In the genomic region with DNA sequence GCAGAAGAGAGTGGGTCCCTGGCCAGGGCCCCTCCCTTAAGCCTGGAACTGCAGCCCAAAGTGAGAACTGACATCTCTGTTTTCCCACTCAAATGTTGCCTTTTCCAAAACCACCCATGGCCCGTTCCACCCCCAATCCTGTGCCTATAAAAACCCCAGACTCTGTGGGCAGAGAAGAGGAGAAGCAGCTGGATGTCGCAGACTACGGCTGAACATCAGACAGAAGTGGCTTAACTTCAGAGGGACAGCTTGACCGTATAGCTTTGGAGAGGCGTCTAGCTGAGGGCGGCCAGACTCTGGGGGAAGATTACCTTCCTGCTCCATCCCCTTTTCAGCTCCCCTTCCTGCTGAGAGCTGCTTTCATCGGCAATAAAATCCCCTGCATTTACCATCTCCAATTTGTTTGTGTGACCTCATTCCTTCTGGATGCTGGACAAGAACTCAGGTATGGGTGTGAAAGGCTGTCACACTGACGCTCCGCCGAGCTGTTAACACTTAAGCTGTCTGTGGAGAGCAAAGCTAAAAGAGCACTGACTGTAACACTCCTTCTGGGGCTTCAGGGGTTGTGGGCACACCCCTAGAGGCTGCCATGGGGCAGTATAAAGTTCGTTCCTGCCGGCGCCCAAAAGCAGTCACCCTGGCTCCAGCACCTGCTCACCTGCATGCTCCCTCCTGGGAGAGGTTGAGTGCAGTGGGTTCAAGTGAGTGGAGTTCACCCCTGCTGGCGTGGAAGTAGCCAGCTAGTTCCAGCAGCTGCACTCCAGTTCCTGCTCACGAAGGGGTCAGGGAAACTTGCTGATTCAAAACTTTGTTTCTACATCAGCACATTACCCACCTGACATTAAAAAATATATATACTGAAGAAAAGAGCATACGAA, we compare ENCODE assay signal across 1 cellular context.
TF ChIP-seq lines count a peak whose summit lies in the region.

No MANE protein-coding gene starts in this region.

TF ChIP-seq in HEK293, 187 proteins besides CTCF, POLR2A, EP300 and RAD21 (continued from another document and continues in another):
- TF ChIP-seq, protein P1, sequence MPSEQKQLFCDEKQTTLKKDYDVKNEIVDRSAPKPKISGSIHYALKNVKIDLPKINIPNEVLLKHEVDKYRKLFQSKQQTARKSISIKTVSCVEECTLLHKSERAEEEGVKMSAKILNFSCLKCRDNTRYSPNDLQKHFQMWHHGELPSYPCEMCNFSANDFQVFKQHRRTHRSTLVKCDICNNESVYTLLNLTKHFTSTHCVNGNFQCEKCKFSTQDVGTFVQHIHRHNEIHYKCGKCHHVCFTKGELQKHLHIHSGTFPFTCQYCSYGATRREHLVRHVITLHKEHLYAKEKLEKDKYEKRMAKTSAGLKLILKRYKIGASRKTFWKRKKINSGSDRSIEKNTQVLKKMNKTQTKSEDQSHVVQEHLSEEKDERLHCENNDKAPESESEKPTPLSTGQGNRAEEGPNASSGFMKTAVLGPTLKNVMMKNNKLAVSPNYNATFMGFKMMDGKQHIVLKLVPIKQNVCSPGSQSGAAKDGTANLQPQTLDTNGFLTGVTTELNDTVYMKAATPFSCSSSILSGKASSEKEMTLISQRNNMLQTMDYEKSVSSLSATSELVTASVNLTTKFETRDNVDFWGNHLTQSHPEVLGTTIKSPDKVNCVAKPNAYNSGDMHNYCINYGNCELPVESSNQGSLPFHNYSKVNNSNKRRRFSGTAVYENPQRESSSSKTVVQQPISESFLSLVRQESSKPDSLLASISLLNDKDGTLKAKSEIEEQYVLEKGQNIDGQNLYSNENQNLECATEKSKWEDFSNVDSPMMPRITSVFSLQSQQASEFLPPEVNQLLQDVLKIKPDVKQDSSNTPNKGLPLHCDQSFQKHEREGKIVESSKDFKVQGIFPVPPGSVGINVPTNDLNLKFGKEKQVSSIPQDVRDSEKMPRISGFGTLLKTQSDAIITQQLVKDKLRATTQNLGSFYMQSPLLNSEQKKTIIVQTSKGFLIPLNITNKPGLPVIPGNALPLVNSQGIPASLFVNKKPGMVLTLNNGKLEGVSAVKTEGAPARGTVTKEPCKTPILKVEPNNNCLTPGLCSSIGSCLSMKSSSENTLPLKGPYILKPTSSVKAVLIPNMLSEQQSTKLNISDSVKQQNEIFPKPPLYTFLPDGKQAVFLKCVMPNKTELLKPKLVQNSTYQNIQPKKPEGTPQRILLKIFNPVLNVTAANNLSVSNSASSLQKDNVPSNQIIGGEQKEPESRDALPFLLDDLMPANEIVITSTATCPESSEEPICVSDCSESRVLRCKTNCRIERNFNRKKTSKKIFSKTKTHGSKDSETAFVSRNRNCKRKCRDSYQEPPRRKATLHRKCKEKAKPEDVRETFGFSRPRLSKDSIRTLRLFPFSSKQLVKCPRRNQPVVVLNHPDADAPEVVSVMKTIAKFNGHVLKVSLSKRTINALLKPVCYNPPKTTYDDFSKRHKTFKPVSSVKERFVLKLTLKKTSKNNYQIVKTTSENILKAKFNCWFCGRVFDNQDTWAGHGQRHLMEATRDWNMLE (tag by site-specific recombination; conservative IDR thresholded peaks at IDR 0.05; ENCODE audit: low read depth), result no peak; the same call in 1 of the 2 replicates
- TF ChIP-seq, protein P2, sequence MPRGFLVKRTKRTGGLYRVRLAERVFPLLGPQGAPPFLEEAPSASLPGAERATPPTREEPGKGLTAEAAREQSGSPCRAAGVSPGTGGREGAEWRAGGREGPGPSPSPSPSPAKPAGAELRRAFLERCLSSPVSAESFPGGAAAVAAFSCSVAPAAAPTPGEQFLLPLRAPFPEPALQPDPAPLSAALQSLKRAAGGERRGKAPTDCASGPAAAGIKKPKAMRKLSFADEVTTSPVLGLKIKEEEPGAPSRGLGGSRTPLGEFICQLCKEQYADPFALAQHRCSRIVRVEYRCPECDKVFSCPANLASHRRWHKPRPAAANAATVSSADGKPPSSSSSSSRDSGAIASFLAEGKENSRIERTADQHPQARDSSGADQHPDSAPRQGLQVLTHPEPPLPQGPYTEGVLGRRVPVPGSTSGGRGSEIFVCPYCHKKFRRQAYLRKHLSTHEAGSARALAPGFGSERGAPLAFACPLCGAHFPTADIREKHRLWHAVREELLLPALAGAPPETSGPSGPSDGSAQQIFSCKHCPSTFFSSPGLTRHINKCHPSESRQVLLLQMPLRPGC (tag by site-specific recombination; IDR thresholded peaks at IDR 0.05), result no peak
- TF ChIP-seq ZFP69B (tag by site-specific recombination; IDR thresholded peaks at IDR 0.05) (peak; percentile 60; the same call in 1 of the 2 replicates), OSR2 (tag by site-specific recombination; IDR thresholded peaks at IDR 0.05) (peak; percentile 71), ZNF747 (tag by site-specific recombination; IDR thresholded peaks at IDR 0.05) (no peak), GLIS1 (tag by site-specific recombination; IDR thresholded peaks at IDR 0.05) (no peak), ZFP37 (tag by site-specific recombination; IDR thresholded peaks at IDR 0.05) (no peak), ZNF600 (tag by site-specific recombination; IDR thresholded peaks at IDR 0.05) (peak; percentile 83), HOXD13 (CRISPR knock-in tag; IDR thresholded peaks at IDR 0.05; ENCODE audit: borderline replicate concordance) (no peak), SP2 (tag by site-specific recombination; IDR thresholded peaks at IDR 0.05) (no peak), RBAK (tag by site-specific recombination; IDR thresholded peaks at IDR 0.05) (no peak), ZNF561 (tag by site-specific recombination; IDR thresholded peaks at IDR 0.05; ENCODE audit: borderline replicate concordance) (no peak), ZNF768 (tag by site-specific recombination; IDR thresholded peaks at IDR 0.05) (no peak), ZXDB (tag by site-specific recombination; IDR thresholded peaks at IDR 0.05) (no peak; the same call in 1 of the 2 replicates), ZBTB1 (tag by site-specific recombination; IDR thresholded peaks at IDR 0.05) (no peak), ZNF10 (tag by site-specific recombination; IDR thresholded peaks at IDR 0.05) (0 out of 2 replicates have a peak, but pooled peaks have one; percentile 19), SETDB1 (IDR thresholded peaks at IDR 0.05; ENCODE audit: insufficient read length, low read length) (no peak), ZNF555 (tag by site-specific recombination; conservative IDR thresholded peaks at IDR 0.05) (no peak), KLF16 (tag by site-specific recombination; IDR thresholded peaks at IDR 0.05) (no peak; the same call in 1 of the 2 replicates), FEZF1 (tag by site-specific recombination; IDR thresholded peaks at IDR 0.05) (peak; percentile 19; the same call in 1 of the 2 replicates), ZNF654 (tag by site-specific recombination; IDR thresholded peaks at IDR 0.05; ENCODE audit: low read depth) (no peak), ZBTB21 (tag by site-specific recombination; IDR thresholded peaks at IDR 0.05) (peak; percentile 65), ZNF514 (tag by site-specific recombination; IDR thresholded peaks at IDR 0.05) (no peak), ZNF132 (tag by site-specific recombination; IDR thresholded peaks at IDR 0.05; ENCODE audit: borderline replicate concordance) (no peak), HOXC10 (CRISPR knock-in tag; IDR thresholded peaks at IDR 0.05) (no peak), ZNF792 (tag by site-specific recombination; IDR thresholded peaks at IDR 0.05) (no peak), ZNF585B (tag by site-specific recombination; IDR thresholded peaks at IDR 0.05) (no peak)
- TF ChIP-seq, protein P3, sequence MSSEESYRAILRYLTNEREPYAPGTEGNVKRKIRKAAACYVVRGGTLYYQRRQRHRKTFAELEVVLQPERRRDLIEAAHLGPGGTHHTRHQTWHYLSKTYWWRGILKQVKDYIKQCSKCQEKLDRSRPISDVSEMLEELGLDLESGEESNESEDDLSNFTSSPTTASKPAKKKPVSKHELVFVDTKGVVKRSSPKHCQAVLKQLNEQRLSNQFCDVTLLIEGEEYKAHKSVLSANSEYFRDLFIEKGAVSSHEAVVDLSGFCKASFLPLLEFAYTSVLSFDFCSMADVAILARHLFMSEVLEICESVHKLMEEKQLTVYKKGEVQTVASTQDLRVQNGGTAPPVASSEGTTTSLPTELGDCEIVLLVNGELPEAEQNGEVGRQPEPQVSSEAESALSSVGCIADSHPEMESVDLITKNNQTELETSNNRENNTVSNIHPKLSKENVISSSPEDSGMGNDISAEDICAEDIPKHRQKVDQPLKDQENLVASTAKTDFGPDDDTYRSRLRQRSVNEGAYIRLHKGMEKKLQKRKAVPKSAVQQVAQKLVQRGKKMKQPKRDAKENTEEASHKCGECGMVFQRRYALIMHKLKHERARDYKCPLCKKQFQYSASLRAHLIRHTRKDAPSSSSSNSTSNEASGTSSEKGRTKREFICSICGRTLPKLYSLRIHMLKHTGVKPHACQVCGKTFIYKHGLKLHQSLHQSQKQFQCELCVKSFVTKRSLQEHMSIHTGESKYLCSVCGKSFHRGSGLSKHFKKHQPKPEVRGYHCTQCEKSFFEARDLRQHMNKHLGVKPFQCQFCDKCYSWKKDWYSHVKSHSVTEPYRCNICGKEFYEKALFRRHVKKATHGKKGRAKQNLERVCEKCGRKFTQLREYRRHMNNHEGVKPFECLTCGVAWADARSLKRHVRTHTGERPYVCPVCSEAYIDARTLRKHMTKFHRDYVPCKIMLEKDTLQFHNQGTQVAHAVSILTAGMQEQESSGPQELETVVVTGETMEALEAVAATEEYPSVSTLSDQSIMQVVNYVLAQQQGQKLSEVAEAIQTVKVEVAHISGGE (tag by site-specific recombination; conservative IDR thresholded peaks at IDR 0.05; ENCODE audit: low read depth), result peak; percentile 39; the same call in 1 of the 2 replicates
- TF ChIP-seq, protein P4, sequence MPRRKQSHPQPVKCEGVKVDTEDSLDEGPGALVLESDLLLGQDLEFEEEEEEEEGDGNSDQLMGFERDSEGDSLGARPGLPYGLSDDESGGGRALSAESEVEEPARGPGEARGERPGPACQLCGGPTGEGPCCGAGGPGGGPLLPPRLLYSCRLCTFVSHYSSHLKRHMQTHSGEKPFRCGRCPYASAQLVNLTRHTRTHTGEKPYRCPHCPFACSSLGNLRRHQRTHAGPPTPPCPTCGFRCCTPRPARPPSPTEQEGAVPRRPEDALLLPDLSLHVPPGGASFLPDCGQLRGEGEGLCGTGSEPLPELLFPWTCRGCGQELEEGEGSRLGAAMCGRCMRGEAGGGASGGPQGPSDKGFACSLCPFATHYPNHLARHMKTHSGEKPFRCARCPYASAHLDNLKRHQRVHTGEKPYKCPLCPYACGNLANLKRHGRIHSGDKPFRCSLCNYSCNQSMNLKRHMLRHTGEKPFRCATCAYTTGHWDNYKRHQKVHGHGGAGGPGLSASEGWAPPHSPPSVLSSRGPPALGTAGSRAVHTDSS (tag by site-specific recombination; IDR thresholded peaks at IDR 0.05), result no peak
- TF ChIP-seq, protein P5, sequence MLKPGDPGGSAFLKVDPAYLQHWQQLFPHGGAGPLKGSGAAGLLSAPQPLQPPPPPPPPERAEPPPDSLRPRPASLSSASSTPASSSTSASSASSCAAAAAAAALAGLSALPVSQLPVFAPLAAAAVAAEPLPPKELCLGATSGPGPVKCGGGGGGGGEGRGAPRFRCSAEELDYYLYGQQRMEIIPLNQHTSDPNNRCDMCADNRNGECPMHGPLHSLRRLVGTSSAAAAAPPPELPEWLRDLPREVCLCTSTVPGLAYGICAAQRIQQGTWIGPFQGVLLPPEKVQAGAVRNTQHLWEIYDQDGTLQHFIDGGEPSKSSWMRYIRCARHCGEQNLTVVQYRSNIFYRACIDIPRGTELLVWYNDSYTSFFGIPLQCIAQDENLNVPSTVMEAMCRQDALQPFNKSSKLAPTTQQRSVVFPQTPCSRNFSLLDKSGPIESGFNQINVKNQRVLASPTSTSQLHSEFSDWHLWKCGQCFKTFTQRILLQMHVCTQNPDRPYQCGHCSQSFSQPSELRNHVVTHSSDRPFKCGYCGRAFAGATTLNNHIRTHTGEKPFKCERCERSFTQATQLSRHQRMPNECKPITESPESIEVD (tag by site-specific recombination; IDR thresholded peaks at IDR 0.05), result no peak
- TF ChIP-seq, protein P6, sequence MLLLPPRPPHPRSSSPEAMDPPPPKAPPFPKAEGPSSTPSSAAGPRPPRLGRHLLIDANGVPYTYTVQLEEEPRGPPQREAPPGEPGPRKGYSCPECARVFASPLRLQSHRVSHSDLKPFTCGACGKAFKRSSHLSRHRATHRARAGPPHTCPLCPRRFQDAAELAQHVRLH (tag by site-specific recombination; IDR thresholded peaks at IDR 0.05), result no peak
- TF ChIP-seq, protein P7, sequence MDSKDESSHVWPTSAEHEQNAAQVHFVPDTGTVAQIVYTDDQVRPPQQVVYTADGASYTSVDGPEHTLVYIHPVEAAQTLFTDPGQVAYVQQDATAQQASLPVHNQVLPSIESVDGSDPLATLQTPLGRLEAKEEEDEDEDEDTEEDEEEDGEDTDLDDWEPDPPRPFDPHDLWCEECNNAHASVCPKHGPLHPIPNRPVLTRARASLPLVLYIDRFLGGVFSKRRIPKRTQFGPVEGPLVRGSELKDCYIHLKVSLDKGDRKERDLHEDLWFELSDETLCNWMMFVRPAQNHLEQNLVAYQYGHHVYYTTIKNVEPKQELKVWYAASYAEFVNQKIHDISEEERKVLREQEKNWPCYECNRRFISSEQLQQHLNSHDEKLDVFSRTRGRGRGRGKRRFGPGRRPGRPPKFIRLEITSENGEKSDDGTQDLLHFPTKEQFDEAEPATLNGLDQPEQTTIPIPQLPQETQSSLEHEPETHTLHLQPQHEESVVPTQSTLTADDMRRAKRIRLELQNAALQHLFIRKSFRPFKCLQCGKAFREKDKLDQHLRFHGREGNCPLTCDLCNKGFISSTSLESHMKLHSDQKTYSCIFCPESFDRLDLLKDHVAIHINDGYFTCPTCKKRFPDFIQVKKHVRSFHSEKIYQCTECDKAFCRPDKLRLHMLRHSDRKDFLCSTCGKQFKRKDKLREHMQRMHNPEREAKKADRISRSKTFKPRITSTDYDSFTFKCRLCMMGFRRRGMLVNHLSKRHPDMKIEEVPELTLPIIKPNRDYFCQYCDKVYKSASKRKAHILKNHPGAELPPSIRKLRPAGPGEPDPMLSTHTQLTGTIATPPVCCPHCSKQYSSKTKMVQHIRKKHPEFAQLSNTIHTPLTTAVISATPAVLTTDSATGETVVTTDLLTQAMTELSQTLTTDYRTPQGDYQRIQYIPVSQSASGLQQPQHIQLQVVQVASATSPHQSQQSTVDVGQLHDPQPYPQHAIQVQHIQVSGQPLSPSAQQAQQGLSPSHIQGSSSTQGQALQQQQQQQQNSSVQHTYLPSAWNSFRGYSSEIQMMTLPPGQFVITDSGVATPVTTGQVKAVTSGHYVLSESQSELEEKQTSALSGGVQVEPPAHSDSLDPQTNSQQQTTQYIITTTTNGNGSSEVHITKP (tag by site-specific recombination; IDR thresholded peaks at IDR 0.05), result peak; percentile 94
- TF ChIP-seq, protein P8, sequence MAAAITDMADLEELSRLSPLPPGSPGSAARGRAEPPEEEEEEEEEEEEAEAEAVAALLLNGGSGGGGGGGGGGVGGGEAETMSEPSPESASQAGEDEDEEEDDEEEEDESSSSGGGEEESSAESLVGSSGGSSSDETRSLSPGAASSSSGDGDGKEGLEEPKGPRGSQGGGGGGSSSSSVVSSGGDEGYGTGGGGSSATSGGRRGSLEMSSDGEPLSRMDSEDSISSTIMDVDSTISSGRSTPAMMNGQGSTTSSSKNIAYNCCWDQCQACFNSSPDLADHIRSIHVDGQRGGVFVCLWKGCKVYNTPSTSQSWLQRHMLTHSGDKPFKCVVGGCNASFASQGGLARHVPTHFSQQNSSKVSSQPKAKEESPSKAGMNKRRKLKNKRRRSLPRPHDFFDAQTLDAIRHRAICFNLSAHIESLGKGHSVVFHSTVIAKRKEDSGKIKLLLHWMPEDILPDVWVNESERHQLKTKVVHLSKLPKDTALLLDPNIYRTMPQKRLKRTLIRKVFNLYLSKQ (tag by site-specific recombination; IDR thresholded peaks at IDR 0.05; ENCODE audit: borderline replicate concordance), result no peak
- TF ChIP-seq, protein P9, sequence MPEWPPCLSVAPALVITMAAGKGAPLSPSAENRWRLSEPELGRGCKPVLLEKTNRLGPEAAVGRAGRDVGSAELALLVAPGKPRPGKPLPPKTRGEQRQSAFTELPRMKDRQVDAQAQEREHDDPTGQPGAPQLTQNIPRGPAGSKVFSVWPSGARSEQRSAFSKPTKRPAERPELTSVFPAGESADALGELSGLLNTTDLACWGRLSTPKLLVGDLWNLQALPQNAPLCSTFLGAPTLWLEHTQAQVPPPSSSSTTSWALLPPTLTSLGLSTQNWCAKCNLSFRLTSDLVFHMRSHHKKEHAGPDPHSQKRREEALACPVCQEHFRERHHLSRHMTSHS (tag by site-specific recombination; IDR thresholded peaks at IDR 0.05), result no peak
